Comparison of ENCODE assay signal across 11 cellular contexts in genomic region chr15:60424006-60424405, GRCh38. TPM values are rescaled to one million over a fixed set of nuclear protein-coding genes. Genes with fewer than 3 reads are reported as not detected.
DNase-seq lines count a peak whose midpoint lies in the region; ATAC-seq and TF ChIP-seq lines count a peak whose summit lies in the region.
"Had no signal": no experiment of that assay in that cellular context is flagged by ENCODE, and none has a peak within 500 bp of the region (broad histone marks: within the 10 kb centered on the region; RNA-seq: fewer than 3 reads in every experiment).

No MANE protein-coding gene starts in this region.

- no peak for TF ChIP-seq POLR2A in gastroesophageal sphincter (IDR thresholded peaks at IDR 0.05)

- 89 to 92% methylated on average over 1 of the region's 1 CpG for WGBS in gastroesophageal sphincter (ENCODE audit: low coverage in 1 of 2), 2 donors

- intact Hi-C loops in activated B cell treated with CpG ODN at 0.5 μM for 24 hours (cut with micrococcal nuclease): no loop called here

- no peaks in the 10 kb centered on the region for H3K9me3 Mint-ChIP-seq in T-helper 2 cell treated with Interferon-gamma antibody and Interleukin-4, amounts not matched to agents 5 μg/mL and 100 μg/mL, for 36 hours
- H3K9me3 Mint-ChIP-seq in activated B cell treated with CpG ODN at 0.5 μM for 24 hours: no peaks in the 10 kb centered on the region
- no peaks in the 10 kb centered on the region for H3K9me3 Mint-ChIP-seq in stimulated activated naive CD8-positive, alpha-beta T cell treated with anti-CD3 and anti-CD28 coated beads, Interleukin-15, amount 100 ng/mL, for 72 hours

- CTCF ChIA-PET in activated B cell treated with CpG ODN at 0.5 μM for 24 hours (lab: Charles Lee): interaction anchor here (0.7 kb wide), 1 partner anchor 18 kb away, joined by 4 read pairs; no protein-coding TSS in a partner anchor

- peak overlapping the region; percentile 15 for H3K27ac Mint-ChIP-seq in T-helper 2 cell treated with Interferon-gamma antibody and Interleukin-4, amounts not matched to agents 5 μg/mL and 100 μg/mL, for 36 hours
- peak overlapping the region; percentile 14 for H3K27ac Mint-ChIP-seq in activated B cell treated with CpG ODN at 0.5 μM for 24 hours
- H3K27ac Mint-ChIP-seq in stimulated activated naive CD8-positive, alpha-beta T cell treated with anti-CD3 and anti-CD28 coated beads, Interleukin-15, amount 100 ng/mL, for 72 hours: peak overlapping the region; percentile 10 to 83

- POLR2A ChIA-PET in activated B cell treated with CpG ODN at 0.5 μM for 24 hours (lab: Charles Lee): no interaction called here

- no peaks in the 10 kb centered on the region for H3K27me3 ChIP-seq in gastroesophageal sphincter
- H3K27me3 ChIP-seq: sigmoid colon had no signal

- TF ChIP-seq EP300 in gastroesophageal sphincter (IDR thresholded peaks at IDR 0.05): no peak

- peaks cover 9% of the 10 kb centered on the region for H3K4me1 Mint-ChIP-seq in T-helper 2 cell treated with Interferon-gamma antibody and Interleukin-4, amounts not matched to agents 5 μg/mL and 100 μg/mL, for 36 hours (ENCODE audit: low read depth)
- H3K4me1 Mint-ChIP-seq in activated B cell treated with CpG ODN at 0.5 μM for 24 hours: no peaks in the 10 kb centered on the region
- H3K4me1 Mint-ChIP-seq in stimulated activated naive CD8-positive, alpha-beta T cell treated with anti-CD3 and anti-CD28 coated beads, Interleukin-15, amount 100 ng/mL, for 72 hours: peaks cover 9% of the 10 kb centered on the region

- H3K4me3 ChIP-seq in gastroesophageal sphincter: no peak overlapping the region
- H3K4me3 ChIP-seq: sigmoid colon had no signal

- ATAC-seq in activated B cell treated with CpG ODN at 0.5 μM for 24 hours (ENCODE audit: low read depth) (no peak), gastroesophageal sphincter (no peak)
- no peak for ATAC-seq in stimulated activated naive CD8-positive, alpha-beta T cell treated with anti-CD3 and anti-CD28 coated beads, Interleukin-15, amount 100 ng/mL, for 72 hours

- H3K9me3 ChIP-seq in gastroesophageal sphincter: no peaks in the 10 kb centered on the region
- H3K9me3 ChIP-seq: sigmoid colon had no signal

- H3K4me3 Mint-ChIP-seq in T-helper 2 cell treated with Interferon-gamma antibody and Interleukin-4, amounts not matched to agents 5 μg/mL and 100 μg/mL, for 36 hours: no peak overlapping the region
- no peak overlapping the region for H3K4me3 Mint-ChIP-seq in activated B cell treated with CpG ODN at 0.5 μM for 24 hours
- no peak overlapping the region for H3K4me3 Mint-ChIP-seq in stimulated activated naive CD8-positive, alpha-beta T cell treated with anti-CD3 and anti-CD28 coated beads, Interleukin-15, amount 100 ng/mL, for 72 hours

- H3K27me3 Mint-ChIP-seq in T-helper 2 cell treated with Interferon-gamma antibody and Interleukin-4, amounts not matched to agents 5 μg/mL and 100 μg/mL, for 36 hours (ENCODE audit: low read depth): no peaks in the 10 kb centered on the region
- no peaks in the 10 kb centered on the region for H3K27me3 Mint-ChIP-seq in activated B cell treated with CpG ODN at 0.5 μM for 24 hours
- H3K27me3 Mint-ChIP-seq in stimulated activated naive CD8-positive, alpha-beta T cell treated with anti-CD3 and anti-CD28 coated beads, Interleukin-15, amount 100 ng/mL, for 72 hours: no peaks in the 10 kb centered on the region

- peaks cover 0 to 15% of the 10 kb centered on the region in 2 donors for H3K36me3 ChIP-seq in gastroesophageal sphincter

- peaks cover 4 to 35% (median 10%) of the 10 kb centered on the region in 3 donors for H3K4me1 ChIP-seq in gastroesophageal sphincter

- TF ChIP-seq CTCF in activated B cell treated with CpG ODN at 0.5 μM for 24 hours (IDR thresholded peaks at IDR 0.05) (no peak), gastroesophageal sphincter (IDR thresholded peaks at IDR 0.05) (no peak)

- peaks cover 30% of the 10 kb centered on the region for H3K36me3 Mint-ChIP-seq in T-helper 2 cell treated with Interferon-gamma antibody and Interleukin-4, amounts not matched to agents 5 μg/mL and 100 μg/mL, for 36 hours (ENCODE audit: low read depth)
- H3K36me3 Mint-ChIP-seq in activated B cell treated with CpG ODN at 0.5 μM for 24 hours (ENCODE audit: low read depth): peaks cover 53% of the 10 kb centered on the region

- H3K27ac ChIP-seq in gastroesophageal sphincter: peak overlapping the region in 1 of 4 donors; percentile 21
- H3K27ac ChIP-seq: sigmoid colon had no signal

- DNase-seq in T-helper 2 cell treated with Interferon-gamma antibody and Interleukin-4, amounts not matched to agents 5 μg/mL and 100 μg/mL, for 36 hours (ENCODE audit: low spot score): no peak
- no peak for DNase-seq in T-helper 2 cell
- no peak for DNase-seq in activated B cell treated with CpG ODN at 0.5 μM for 24 hours
- DNase-seq in left kidney (ENCODE audit: low read depth, low spot score): peak; percentile 15
- DNase-seq in stimulated activated naive CD8-positive, alpha-beta T cell treated with anti-CD3 and anti-CD28 coated beads, Interleukin-15, amount 100 ng/mL, for 72 hours: no peak
- no peak for DNase-seq in OCI-M2 (lab: John Stamatoyannopoulos, UW; ENCODE audit: unreplicated experiment)
- no peak for DNase-seq in SHP77 treated with DMSO at 0.1 percent for 48 hours (lab: John Stamatoyannopoulos, UW)
- DNase-seq: aorta, DND-41, sigmoid colon had no signal

RNA-seq across cellular contexts. Expression of gene ANXA2, which starts 26.2 kb away (rescaled TPM):
- total RNA-seq in activated B cell treated with CpG ODN at 0.5 μM for 24 hours: 218 and 231 TPM in 2 replicates
- 100 to 1,000 TPM; 301 to 793 (median 570) TPM for total RNA-seq in gastroesophageal sphincter

RNA-seq across cellular contexts. Expression of gene ICE2, which starts 54.9 kb away (rescaled TPM):
- total RNA-seq in activated B cell treated with CpG ODN at 0.5 μM for 24 hours (55.5 and 78.0 TPM in 2 replicates), gastroesophageal sphincter (10 to 100 TPM; 14.6 to 34.9 (median 23.8) TPM)
